ENCODE assay signal across 13 cellular contexts in the genomic region with DNA sequence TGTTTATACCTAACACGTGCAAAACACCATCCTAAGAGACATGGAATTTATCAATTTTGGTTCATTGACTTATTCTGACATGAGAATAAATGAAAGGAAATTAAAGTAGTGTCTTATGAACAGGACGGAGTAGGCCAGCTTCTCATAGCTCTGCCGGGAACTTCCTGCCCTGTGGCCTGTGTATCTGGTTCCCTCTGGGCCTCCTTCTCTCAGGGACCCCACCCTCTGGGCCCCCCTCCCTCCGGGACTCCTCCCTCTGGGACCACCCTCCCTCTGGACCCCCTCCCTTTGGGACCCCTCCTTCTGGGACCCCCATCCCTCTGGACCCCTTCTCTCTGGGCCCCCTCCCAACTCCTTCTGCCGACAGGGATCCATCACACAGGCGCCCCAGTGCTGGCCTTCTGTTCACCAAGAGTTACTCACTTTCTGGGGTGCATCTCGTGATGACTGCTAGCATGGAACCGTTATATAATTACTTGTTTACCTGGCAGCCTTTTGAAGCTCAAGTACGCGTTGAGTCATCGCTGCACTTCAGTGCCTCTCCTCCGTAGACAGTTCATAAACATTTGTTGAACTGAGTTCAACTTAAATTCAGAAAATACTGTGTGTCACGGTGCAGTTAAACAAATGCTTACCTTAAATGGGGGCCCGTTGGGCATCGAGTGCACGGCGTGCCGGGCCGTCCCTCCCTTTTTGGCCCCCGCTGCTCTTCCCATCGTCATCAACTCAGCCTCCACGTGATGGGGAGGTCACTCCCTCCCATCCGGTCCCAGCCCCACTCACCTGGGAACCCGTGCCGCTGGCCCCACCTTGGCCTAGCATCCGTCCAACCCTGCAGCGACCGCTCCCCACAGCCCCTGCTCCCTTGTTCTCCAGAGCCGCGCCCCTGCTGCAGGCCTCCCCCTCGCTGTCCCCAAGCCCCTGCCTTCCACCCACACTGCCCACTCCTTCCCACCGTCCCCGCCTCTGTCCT. TPM values are rescaled to one million over a fixed set of nuclear protein-coding genes. Genes with fewer than 3 reads are reported as not detected.
DNase-seq lines count a peak whose midpoint lies in the region; ATAC-seq, FAIRE-seq and TF ChIP-seq lines count a peak whose summit lies in the region.
"Had no signal": no experiment of that assay in that cellular context is flagged by ENCODE, and none has a peak within 500 bp of the region (broad histone marks: within the 10 kb centered on the region; RNA-seq: fewer than 3 reads in every experiment).

No MANE protein-coding gene starts in this region.

- H3K9me2 ChIP-seq in OCI-LY7 (ENCODE audit: insufficient read depth, low read length) = no peaks in the 10 kb centered on the region

- no peak for TF ChIP-seq POLR2A in stomach (IDR thresholded peaks at IDR 0.05)

- peak overlapping the region; percentile 76; the same call in 1 of the 2 replicates for H2AFZ ChIP-seq in OCI-LY7 (ENCODE audit: low read length)

- no peak for ATAC-seq in HG03378 (IDR thresholded peaks at IDR 0.05; ENCODE audit: unreplicated experiment)

- no TSS peak for BruUV-seq in OCI-LY7 (replicated peaks; lab: Mats Ljungman, UMichigan)

- H3K27me3 ChIP-seq in muscle layer of colon (ENCODE audit: control insufficient read depth in 1 of 2, insufficient read depth in 2 of 2, low read length in 2 of 2) = no peaks in the 10 kb centered on the region
- no peaks in the 10 kb centered on the region for H3K27me3 ChIP-seq in stomach

- H3K36me3 ChIP-seq in OCI-LY7 (ENCODE audit: insufficient read depth, low read length) (no peaks in the 10 kb centered on the region; the same call in 1 of the 2 replicates), muscle layer of colon (ENCODE audit: insufficient read depth, low read length) (no peaks in the 10 kb centered on the region), stomach (no peaks in the 10 kb centered on the region)

- peak; percentile 74 for FAIRE-seq in GM19239 (lab: Jason Lieb, UNC)
- FAIRE-seq: D721Med had no signal

- H3K79me2 ChIP-seq in OCI-LY7 (ENCODE audit: insufficient read depth, low read depth, low read length) = no peaks in the 10 kb centered on the region

- no peak for TF ChIP-seq CTCF in OCI-LY7 (conservative IDR thresholded peaks at IDR 0.05; ENCODE audit: low read length)
- TF ChIP-seq CTCF in stomach (IDR thresholded peaks at IDR 0.05) = no peak

- intact Hi-C loops in OCI-LY7 (cut with micrococcal nuclease; ENCODE audit: unreplicated experiment) (no loop called here), stomach (cut with DNase I; ENCODE audit: low total_unique reads) (no loop called here)

- no peak overlapping the region for H3K9ac ChIP-seq in muscle layer of colon (ENCODE audit: low read length)

- peak overlapping the region; percentile 39 for H3K4me2 ChIP-seq in OCI-LY7 (ENCODE audit: low read length)

- POLR2A ChIA-PET in OCI-LY7 (lab: Charles Lee) = interaction anchor here (0.7 to 1.9 kb wide), 4 partner anchors 10 to 160 kb away, joined by 3 to 10 read pairs (median 6); partner anchors contain the start of gene UNC93A

- H3K27ac ChIP-seq in OCI-LY7 (ENCODE audit: low read depth, low read length, poor library complexity, severe bottlenecking) (peak overlapping the region; percentile 33), muscle layer of colon (ENCODE audit: low read depth, low read length) (peak overlapping the region; percentile 45), stomach (peak overlapping the region in 1 of 5 donors; percentile 34)

- 81 to 85% (median 84%) methylated on average over 33 of the region's 33 CpGs for WGBS in stomach, 5 donors

- H3K9me3 ChIP-seq in OCI-LY7 (ENCODE audit: low read length) (no peaks in the 10 kb centered on the region), muscle layer of colon (ENCODE audit: low read length) (no peaks in the 10 kb centered on the region), stomach (no peaks in the 10 kb centered on the region)

- no peaks in the 10 kb centered on the region for H4K20me1 ChIP-seq in OCI-LY7 (ENCODE audit: insufficient read depth, low read length)

- DNase-seq in DMS153 treated with DMSO at 0.1 percent for 48 hours (lab: John Stamatoyannopoulos, UW; ENCODE audit: unreplicated experiment) (peak; percentile 37), GM19239 (ENCODE audit: insufficient read length, low spot score) (no peak), OCI-LY7 (ENCODE audit: low spot score) (no peak), DMS 273 (lab: John Stamatoyannopoulos, UW; ENCODE audit: unreplicated experiment) (no peak), stomach (no peak), islet precursor cell (no peak)
- DNase-seq: activated CD8-positive, alpha-beta memory T cell treated with anti-CD3 and anti-CD28 coated beads, Interleukin-2, amount 50 U/mL, for 4 hours; amniotic stem cell; mesenchymal stem cell had no signal

- CTCF ChIA-PET in OCI-LY7 (lab: Charles Lee; ENCODE audit: unreplicated experiment) = no interaction called here

- H3K4me3 ChIP-seq in OCI-LY7 (ENCODE audit: low read depth, low read length, poor library complexity, severe bottlenecking) = no peak overlapping the region
- H3K4me3 ChIP-seq in muscle layer of colon (ENCODE audit: low read depth in 1 of 2, low read length in 2 of 2) = no peak overlapping the region
- H3K4me3 ChIP-seq in stomach = no peak overlapping the region

- H3K4me1 ChIP-seq in OCI-LY7 (ENCODE audit: insufficient read depth, low read length, poor library complexity, severe bottlenecking) = peaks cover 24% of the 10 kb centered on the region
- no peaks in the 10 kb centered on the region for H3K4me1 ChIP-seq in muscle layer of colon (ENCODE audit: insufficient read depth, low read length)
- H3K4me1 ChIP-seq in stomach = no peaks in the 10 kb centered on the region

- no peak for TF ChIP-seq EP300 in stomach (IDR thresholded peaks at IDR 0.05)

RNA-seq across cellular contexts. Expression of gene CCR6, which starts 8.1 kb away (rescaled TPM):
- 0.05 and 0.35 TPM in 2 replicates for total RNA-seq in OCI-LY7 (2014; rRNA removed; shearing (Covaris generic))
- total RNA-seq in OCI-LY7 (2022) (0.10 TPM in 1 of 2 replicates, not detected in the other), stomach (under 1 TPM in 1 of 5 donors, not detected in 4; 0.92 TPM)
- under 1 TPM in 1 of 3 donors, not detected in 2; 0.13 TPM for polyA plus RNA-seq in stomach
- total RNA-seq: pulmonary artery endothelial cell had no signal

RNA-seq across cellular contexts. Expression of gene GPR31, which starts 26.8 kb away (rescaled TPM):
- total RNA-seq in OCI-LY7 (2014; rRNA removed; shearing (Covaris generic)) = not detected in 2 replicates
- total RNA-seq in OCI-LY7 (2022) = not detected in 2 replicates
- under 1 TPM in 1 of 5 donors, not detected in 4; 0.18 TPM for total RNA-seq in stomach
- polyA plus RNA-seq in stomach = not detected
- total RNA-seq: pulmonary artery endothelial cell had no signal
